Comparison of ENCODE assay signal across 10 cellular contexts in the genomic region with DNA sequence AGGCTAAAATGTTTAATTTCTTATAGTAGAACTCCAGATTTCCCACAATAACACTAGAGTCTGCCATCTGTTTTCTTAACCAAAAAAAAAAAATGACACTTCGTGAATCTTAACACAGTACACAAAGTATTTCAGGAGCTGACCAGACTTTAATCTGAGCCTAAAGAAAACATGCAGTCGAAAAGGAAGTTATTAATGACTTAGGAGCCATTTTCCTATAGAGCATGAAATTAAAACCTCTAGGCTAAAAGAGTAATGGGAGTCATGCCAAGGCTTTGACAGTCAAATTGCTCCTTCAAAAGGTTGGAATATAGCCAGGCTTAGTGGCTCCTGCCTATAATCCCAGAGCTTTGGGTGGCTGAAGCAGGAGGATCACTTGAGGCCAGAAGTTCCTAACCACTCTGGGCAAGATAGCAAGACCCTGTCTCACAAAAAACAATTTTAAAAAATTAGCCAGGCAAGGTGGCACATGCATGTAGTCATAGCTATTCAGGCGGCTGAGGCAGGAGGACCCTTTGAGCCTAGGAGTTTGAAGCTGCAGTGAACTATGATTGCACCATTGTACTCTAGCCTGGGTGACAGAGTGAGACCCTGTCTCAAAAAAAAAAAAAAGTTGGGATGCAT. TPM values are rescaled to one million over a fixed set of nuclear protein-coding genes. Genes with fewer than 3 reads are reported as not detected.
DNase-seq lines count a peak whose midpoint lies in the region; ATAC-seq, FAIRE-seq and TF ChIP-seq lines count a peak whose summit lies in the region.
"Had no signal": no experiment of that assay in that cellular context is flagged by ENCODE, and none has a peak within 500 bp of the region (broad histone marks: within the 10 kb centered on the region; RNA-seq: fewer than 3 reads in every experiment).

No MANE protein-coding gene starts in this region.

- no peak overlapping the region for H3K4ac ChIP-seq in mesenchymal stem cell (ENCODE audit: low read depth in 1 of 2, low read length in 2 of 2)

- DNase-seq in DMS79 (lab: John Stamatoyannopoulos, UW), result peak; percentile 74
- DNase-seq in NCI-H1694 treated with DMSO at 0.1 percent for 48 hours (lab: John Stamatoyannopoulos, UW), result peak; percentile 72
- peak; percentile 10 for DNase-seq in bronchial epithelial cell (ENCODE audit: low read depth)
- peak; percentile 17 for DNase-seq in mesenchymal stem cell
- DNase-seq in activated CD4-positive, alpha-beta T cell treated with anti-CD3 and anti-CD28 coated beads for 4 hours, result no peak
- no peak for DNase-seq in activated T-cell treated with anti-CD3 and anti-CD28 coated beads, Interleukin-2, amount 50 U/mL, for 24 hours
- DNase-seq in neural progenitor cell (ENCODE audit: low spot score), result no peak
- DNase-seq: activated naive CD8-positive, alpha-beta T cell treated with anti-CD3 and anti-CD28 coated beads, Interleukin-2, amount 10 ng/mL, durations not matched to agents 7 days and 5 days; T-cell had no signal

- H3K4me1 Mint-ChIP-seq in activated T-cell treated with anti-CD3 and anti-CD28 coated beads, Interleukin-2, amount 50 U/mL, for 24 hours (ENCODE audit: low read depth), result peaks cover 29% of the 10 kb centered on the region
- H3K4me1 Mint-ChIP-seq in neural progenitor cell, result peaks cover 6% of the 10 kb centered on the region

- no peaks in the 10 kb centered on the region for H3K4me1 ChIP-seq in mesenchymal stem cell (ENCODE audit: control insufficient read depth, insufficient read depth, low read depth, low read length)
- no peaks in the 10 kb centered on the region for H3K4me1 ChIP-seq in neural progenitor cell

- H4K20me1 ChIP-seq in neural progenitor cell (ENCODE audit: low read depth), result no peaks in the 10 kb centered on the region

- H2BK5ac ChIP-seq in mesenchymal stem cell (ENCODE audit: low read depth, low read length, poor library complexity, severe bottlenecking), result no peak overlapping the region

- no peak overlapping the region for H3K18ac ChIP-seq in mesenchymal stem cell (ENCODE audit: low read depth in 1 of 2, low read length in 2 of 2)

- H3K79me2 ChIP-seq in neural progenitor cell (ENCODE audit: low read depth), result peaks cover 72% of the 10 kb centered on the region

- H3K79me1 ChIP-seq in mesenchymal stem cell (replicated peaks; ENCODE audit: low read length, poor library complexity, severe bottlenecking), result peaks cover 21% of the 10 kb centered on the region

- H3K9me3 ChIP-seq in mesenchymal stem cell (ENCODE audit: control insufficient read depth, low read length) (no peaks in the 10 kb centered on the region), neural progenitor cell (ENCODE audit: low read depth) (no peaks in the 10 kb centered on the region)

- H3K36me3 ChIP-seq in bronchial epithelial cell (ENCODE audit: control insufficient read depth, insufficient read depth, low read length) (no peaks in the 10 kb centered on the region), mesenchymal stem cell (ENCODE audit: control insufficient read depth in 1 of 2, insufficient read depth in 2 of 2, low read depth in 1 of 2, low read length in 2 of 2) (no peaks in the 10 kb centered on the region), neural progenitor cell (no peaks in the 10 kb centered on the region)

- H3F3A ChIP-seq in neural progenitor cell (ENCODE audit: low read depth), result no peaks in the 10 kb centered on the region

- no peak overlapping the region for H3K4me2 ChIP-seq in mesenchymal stem cell (ENCODE audit: low read length, poor library complexity, severe bottlenecking)
- H3K4me2 ChIP-seq in neural progenitor cell, result no peak overlapping the region

- H3K36me3 Mint-ChIP-seq in activated T-cell treated with anti-CD3 and anti-CD28 coated beads, Interleukin-2, amount 50 U/mL, for 24 hours (ENCODE audit: low read depth), result peaks cover 27% of the 10 kb centered on the region
- peaks cover 20% of the 10 kb centered on the region for H3K36me3 Mint-ChIP-seq in neural progenitor cell

- no peak overlapping the region for H3K4me3 Mint-ChIP-seq in activated T-cell treated with anti-CD3 and anti-CD28 coated beads, Interleukin-2, amount 50 U/mL, for 24 hours
- H3K4me3 Mint-ChIP-seq in neural progenitor cell, result no peak overlapping the region
- H3K4me3 Mint-ChIP-seq: activated naive CD8-positive, alpha-beta T cell treated with anti-CD3 and anti-CD28 coated beads, Interleukin-2, amount 10 ng/mL, durations not matched to agents 7 days and 5 days; T-cell had no signal

- no peak for ATAC-seq in HG02642 (IDR thresholded peaks at IDR 0.05; ENCODE audit: poor library complexity, unreplicated experiment)
- ATAC-seq: T-cell had no signal

- H2AFZ ChIP-seq in mesenchymal stem cell (ENCODE audit: low read depth, low read length) (no peak overlapping the region), neural progenitor cell (replicated peaks) (no peak overlapping the region)

- H2BK15ac ChIP-seq in mesenchymal stem cell (ENCODE audit: low read depth, poor library complexity, severe bottlenecking), result no peak overlapping the region

- H2AK5ac ChIP-seq in mesenchymal stem cell (ENCODE audit: low read length, severe bottlenecking), result no peak overlapping the region

- no peak overlapping the region for H3K14ac ChIP-seq in mesenchymal stem cell (ENCODE audit: low read length in 2 of 2)

- H3K4me3 ChIP-seq in bronchial epithelial cell (ENCODE audit: low read depth, low read length), result no peak overlapping the region
- peak overlapping the region in 1 of 2 experiments; percentile 59 for H3K4me3 ChIP-seq in mesenchymal stem cell (ENCODE audit: insufficient read depth in 1 of 2, low read depth in 1 of 2, low read length in 2 of 2)
- H3K4me3 ChIP-seq in neural progenitor cell, result no peak overlapping the region

- H3K9me3 Mint-ChIP-seq in activated T-cell treated with anti-CD3 and anti-CD28 coated beads, Interleukin-2, amount 50 U/mL, for 24 hours, result peaks cover 11% of the 10 kb centered on the region
- H3K9me3 Mint-ChIP-seq in neural progenitor cell, result peaks cover 17% of the 10 kb centered on the region

- H3K27me3 ChIP-seq in bronchial epithelial cell (ENCODE audit: control insufficient read depth, insufficient read depth, low read length), result no peaks in the 10 kb centered on the region
- H3K27me3 ChIP-seq in mesenchymal stem cell (ENCODE audit: control insufficient read depth in 1 of 2, insufficient read depth in 1 of 2, low read length in 2 of 2), result no peaks in the 10 kb centered on the region
- no peaks in the 10 kb centered on the region for H3K27me3 ChIP-seq in neural progenitor cell

- no peak overlapping the region for H2BK12ac ChIP-seq in mesenchymal stem cell (ENCODE audit: low read length in 2 of 2)

- H2BK120ac ChIP-seq in mesenchymal stem cell (ENCODE audit: low read depth, low read length), result no peak overlapping the region

- no peaks in the 10 kb centered on the region for H3K27me3 Mint-ChIP-seq in activated T-cell treated with anti-CD3 and anti-CD28 coated beads, Interleukin-2, amount 50 U/mL, for 24 hours
- no peaks in the 10 kb centered on the region for H3K27me3 Mint-ChIP-seq in neural progenitor cell (ENCODE audit: insufficient read depth, low read depth)
- H3K27me3 Mint-ChIP-seq: activated naive CD8-positive, alpha-beta T cell treated with anti-CD3 and anti-CD28 coated beads, Interleukin-2, amount 10 ng/mL, durations not matched to agents 7 days and 5 days; T-cell had no signal

- no peak overlapping the region for H3K23ac ChIP-seq in mesenchymal stem cell (ENCODE audit: low read length in 2 of 2)

- H3K27ac Mint-ChIP-seq in activated T-cell treated with anti-CD3 and anti-CD28 coated beads, Interleukin-2, amount 50 U/mL, for 24 hours, result no peak overlapping the region
- no peak overlapping the region for H3K27ac Mint-ChIP-seq in neural progenitor cell
- H3K27ac Mint-ChIP-seq: activated naive CD8-positive, alpha-beta T cell treated with anti-CD3 and anti-CD28 coated beads, Interleukin-2, amount 10 ng/mL, durations not matched to agents 7 days and 5 days had no signal

- peak overlapping the region; percentile 77 for H3K9ac ChIP-seq in mesenchymal stem cell (ENCODE audit: low read length)
- H3K9ac ChIP-seq in neural progenitor cell, result no peak overlapping the region

- H4K8ac ChIP-seq in mesenchymal stem cell (ENCODE audit: low read length), result no peak overlapping the region

- FAIRE-seq in bronchial epithelial cell (lab: Jason Lieb, UNC), result no peak

- TF ChIP-seq CTCF in bronchial epithelial cell (IDR thresholded peaks at IDR 0.05; ENCODE audit: insufficient read depth, low read length, severe bottlenecking) (no peak), neural progenitor cell (IDR thresholded peaks at IDR 0.05) (no peak)

- no peak overlapping the region for H4K91ac ChIP-seq in mesenchymal stem cell (ENCODE audit: low read length)

- 89% methylated on average over 3 of the region's 3 CpGs for WGBS in mesenchymal stem cell

- H3K27ac ChIP-seq in mesenchymal stem cell (ENCODE audit: low read length, poor library complexity, severe bottlenecking), result no peak overlapping the region
- no peak overlapping the region for H3K27ac ChIP-seq in neural progenitor cell

RNA-seq across cellular contexts. Expression of a gene that starts 13.6 kb away (rescaled TPM):
- 20.8 and 21.1 TPM in 2 replicates for total RNA-seq in bronchial epithelial cell
- polyA plus RNA-seq in mesenchymal stem cell (2013, experiment 1 of 2), result 43.3 TPM
- 42.3 TPM for polyA plus RNA-seq in mesenchymal stem cell (2013, experiment 2 of 2)
- 47.0 and 79.8 TPM in 2 replicates for total RNA-seq in neural progenitor cell (ENCODE audit: low replicate concordance)

Comparison
In these comparisons a context has a peak if more than half of its experiments do, and no peak if none do; other contexts are left out.
1. DNase-seq: peak in DMS79 (single experiment), NCI-H1694 treated with DMSO at 0.1 percent for 48 hours (single experiment), bronchial epithelial cell (single experiment) and mesenchymal stem cell (single experiment); none in activated CD4-positive, alpha-beta T cell treated with anti-CD3 and anti-CD28 coated beads for 4 hours (0 of 2), activated T-cell treated with anti-CD3 and anti-CD28 coated beads, Interleukin-2, amount 50 U/mL, for 24 hours (single experiment) and neural progenitor cell (single experiment).